8 cellular contexts compared by ENCODE assay signal in genomic region chr15:57213783-57214366, GRCh38.
DNase-seq lines count a peak whose midpoint lies in the region; ATAC-seq, FAIRE-seq and TF ChIP-seq lines count a peak whose summit lies in the region.

No MANE protein-coding gene starts in this region.

- H3K27me3 ChIP-seq in body of pancreas = no peaks in the 10 kb centered on the region

- ATAC-seq in body of pancreas = peak; percentile 27
- ATAC-seq in left colon = peak; percentile 87
- ATAC-seq in HG03457 (IDR thresholded peaks at IDR 0.05; ENCODE audit: unreplicated experiment) = no peak
- no peak for ATAC-seq in HG03039 (IDR thresholded peaks at IDR 0.05; ENCODE audit: unreplicated experiment)

- 8 to 10% methylated on average over 6 of the region's 6 CpGs for WGBS in body of pancreas, 2 donors

- FAIRE-seq in GM12891 (lab: Jason Lieb, UNC) = peak; percentile 60

- intact Hi-C loops in body of pancreas (cut with DNase I) = no loop called here
- intact Hi-C loops in left colon (cut with DNase I, micrococcal nuclease) = loop anchor here in 1 of 2 donors (10.0 kb wide), 1 partner anchor 389 kb away; no protein-coding TSS in a partner anchor

- TF ChIP-seq CTCF in body of pancreas (IDR thresholded peaks at IDR 0.05) = peak in 6 of 7 experiments; percentile 37 to 69 (median 62)

- DNase-seq in A172 (ENCODE audit: low spot score) = peak; percentile 44
- DNase-seq in GM12891 (ENCODE audit: insufficient read length, low spot score) = no peak
- DNase-seq in NCI-H1694 (lab: John Stamatoyannopoulos, UW) = peak; percentile 45
- DNase-seq in body of pancreas = no peak
- DNase-seq in left colon = no peak
- DNase-seq in hepatic stellate cell (ENCODE audit: low spot score) = no peak

- H3K27ac ChIP-seq in body of pancreas = no peak overlapping the region

- no peaks in the 10 kb centered on the region for H3K36me3 ChIP-seq in body of pancreas (replicated peaks in 1 of 2; ENCODE audit: insufficient read depth in 1 of 2, low read depth in 2 of 2)

- no peak overlapping the region for H3K4me3 ChIP-seq in body of pancreas

- no peaks in the 10 kb centered on the region for H3K9me3 ChIP-seq in body of pancreas

- peaks cover 31% of the 10 kb centered on the region for H3K4me1 ChIP-seq in body of pancreas

- TF ChIP-seq POLR2A in GM12891 (IDR thresholded peaks at IDR 0.05; ENCODE audit: low read depth, low read length) (no peak), body of pancreas (IDR thresholded peaks at IDR 0.05) (no peak)

TF ChIP-seq in GM12891, 5 proteins besides CTCF, POLR2A, EP300 and RAD21:
- TF ChIP-seq TAF1 (IDR thresholded peaks at IDR 0.05; ENCODE audit: low read depth, low read length) = no peak
- TF ChIP-seq PAX5 (IDR thresholded peaks at IDR 0.05; ENCODE audit: insufficient read depth, low read length, severe bottlenecking) = no peak
- no peak for TF ChIP-seq SPI1 (IDR thresholded peaks at IDR 0.05; ENCODE audit: low read depth, low read length)
- TF ChIP-seq POU2F2 (IDR thresholded peaks at IDR 0.05; ENCODE audit: low read depth, low read length) = no peak
- TF ChIP-seq POLR2AphosphoS5 (IDR thresholded peaks at IDR 0.05; ENCODE audit: low read depth, low read length) = no peak

Comparison
In these comparisons a context has a peak if more than half of its experiments do, and no peak if none do; other contexts are left out.
1. DNase-seq: peak in A172 (single experiment) and NCI-H1694 (single experiment); none in GM12891 (single experiment), body of pancreas (0 of 4), left colon (0 of 2) and hepatic stellate cell (single experiment).
2. ATAC-seq: peak in body of pancreas (single experiment) and left colon (single experiment); none in HG03457 (single experiment) and HG03039 (single experiment).